Comparison of ENCODE assay signal across 2 cellular contexts in the genomic region with DNA sequence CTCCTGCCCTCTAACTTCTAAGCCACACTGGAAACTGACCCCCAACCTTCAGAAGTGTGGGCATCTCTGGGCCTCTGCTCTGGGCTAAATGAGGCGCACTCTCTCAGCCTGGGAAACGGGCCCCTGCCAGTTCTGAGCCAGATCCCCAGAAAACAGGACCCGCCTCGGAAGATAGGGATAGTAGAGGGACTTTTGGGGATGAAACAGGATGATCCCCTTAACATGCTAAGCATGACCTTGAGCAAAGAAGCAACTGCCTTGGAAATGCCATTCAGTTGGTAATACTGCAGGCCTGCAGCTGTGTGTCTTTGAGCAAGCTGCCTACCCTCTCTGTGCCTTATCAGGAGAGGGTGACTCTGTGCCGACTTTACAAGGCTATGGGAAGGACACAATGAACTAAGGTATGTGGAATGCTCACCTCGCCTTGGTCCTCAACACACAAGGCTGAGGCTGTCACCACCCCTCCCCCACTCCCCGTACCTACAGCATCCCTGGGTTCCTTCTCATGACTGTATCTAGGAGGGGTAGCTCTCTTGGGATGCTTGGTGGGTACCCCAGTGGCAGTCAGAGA.
TF ChIP-seq lines count a peak whose summit lies in the region.

No MANE protein-coding gene starts in this region.

TF ChIP-seq in SK-N-SH, 30 proteins besides CTCF, POLR2A, EP300 and RAD21 (continued from another document):
- TF ChIP-seq, protein P1, sequence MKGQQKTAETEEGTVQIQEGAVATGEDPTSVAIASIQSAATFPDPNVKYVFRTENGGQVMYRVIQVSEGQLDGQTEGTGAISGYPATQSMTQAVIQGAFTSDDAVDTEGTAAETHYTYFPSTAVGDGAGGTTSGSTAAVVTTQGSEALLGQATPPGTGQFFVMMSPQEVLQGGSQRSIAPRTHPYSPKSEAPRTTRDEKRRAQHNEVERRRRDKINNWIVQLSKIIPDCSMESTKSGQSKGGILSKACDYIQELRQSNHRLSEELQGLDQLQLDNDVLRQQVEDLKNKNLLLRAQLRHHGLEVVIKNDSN (IDR thresholded peaks at IDR 0.05; ENCODE audit: borderline replicate concordance, low read depth) = no peak
- TF ChIP-seq, protein P2, sequence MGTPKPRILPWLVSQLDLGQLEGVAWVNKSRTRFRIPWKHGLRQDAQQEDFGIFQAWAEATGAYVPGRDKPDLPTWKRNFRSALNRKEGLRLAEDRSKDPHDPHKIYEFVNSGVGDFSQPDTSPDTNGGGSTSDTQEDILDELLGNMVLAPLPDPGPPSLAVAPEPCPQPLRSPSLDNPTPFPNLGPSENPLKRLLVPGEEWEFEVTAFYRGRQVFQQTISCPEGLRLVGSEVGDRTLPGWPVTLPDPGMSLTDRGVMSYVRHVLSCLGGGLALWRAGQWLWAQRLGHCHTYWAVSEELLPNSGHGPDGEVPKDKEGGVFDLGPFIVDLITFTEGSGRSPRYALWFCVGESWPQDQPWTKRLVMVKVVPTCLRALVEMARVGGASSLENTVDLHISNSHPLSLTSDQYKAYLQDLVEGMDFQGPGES (IDR thresholded peaks at IDR 0.05; ENCODE audit: low read depth, low read length) = no peak
- TF ChIP-seq, protein P3, sequence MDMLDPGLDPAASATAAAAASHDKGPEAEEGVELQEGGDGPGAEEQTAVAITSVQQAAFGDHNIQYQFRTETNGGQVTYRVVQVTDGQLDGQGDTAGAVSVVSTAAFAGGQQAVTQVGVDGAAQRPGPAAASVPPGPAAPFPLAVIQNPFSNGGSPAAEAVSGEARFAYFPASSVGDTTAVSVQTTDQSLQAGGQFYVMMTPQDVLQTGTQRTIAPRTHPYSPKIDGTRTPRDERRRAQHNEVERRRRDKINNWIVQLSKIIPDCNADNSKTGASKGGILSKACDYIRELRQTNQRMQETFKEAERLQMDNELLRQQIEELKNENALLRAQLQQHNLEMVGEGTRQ (IDR thresholded peaks at IDR 0.05; ENCODE audit: borderline replicate concordance, low read depth, low read length) = no peak
- no peak for TF ChIP-seq TAF1 (IDR thresholded peaks at IDR 0.05; ENCODE audit: borderline replicate concordance, low read depth, low read length)
- no peak for TF ChIP-seq NFIC (IDR thresholded peaks at IDR 0.05; ENCODE audit: borderline replicate concordance)
- no peak for TF ChIP-seq YY1 (IDR thresholded peaks at IDR 0.05; ENCODE audit: low read depth)
- no peak for TF ChIP-seq POLR2AphosphoS5 (IDR thresholded peaks at IDR 0.05; ENCODE audit: low read depth, low read length)
- no peak for TF ChIP-seq TCF12 (IDR thresholded peaks at IDR 0.05)
- TF ChIP-seq JUND (IDR thresholded peaks at IDR 0.05) = no peak

TF ChIP-seq in SK-N-SH treated with all-trans-retinoic acid at 6 μM for 48 hours, 23 proteins besides CTCF, POLR2A, EP300 and RAD21 (continued from another document):
- TF ChIP-seq ZNF565 (CRISPR knock-in tag; conservative IDR thresholded peaks at IDR 0.05; ENCODE audit: low read depth) (no peak), ARNTL (CRISPR knock-in tag; IDR thresholded peaks at IDR 0.05; ENCODE audit: borderline replicate concordance, low read depth) (no peak), ZNF70 (CRISPR knock-in tag; IDR thresholded peaks at IDR 0.05) (no peak), OSR1 (CRISPR knock-in tag; IDR thresholded peaks at IDR 0.05) (no peak), BACH2 (CRISPR knock-in tag; IDR thresholded peaks at IDR 0.05; ENCODE audit: borderline replicate concordance) (no peak), ZNF8 (CRISPR knock-in tag; IDR thresholded peaks at IDR 0.05) (no peak)
- TF ChIP-seq, protein P4, sequence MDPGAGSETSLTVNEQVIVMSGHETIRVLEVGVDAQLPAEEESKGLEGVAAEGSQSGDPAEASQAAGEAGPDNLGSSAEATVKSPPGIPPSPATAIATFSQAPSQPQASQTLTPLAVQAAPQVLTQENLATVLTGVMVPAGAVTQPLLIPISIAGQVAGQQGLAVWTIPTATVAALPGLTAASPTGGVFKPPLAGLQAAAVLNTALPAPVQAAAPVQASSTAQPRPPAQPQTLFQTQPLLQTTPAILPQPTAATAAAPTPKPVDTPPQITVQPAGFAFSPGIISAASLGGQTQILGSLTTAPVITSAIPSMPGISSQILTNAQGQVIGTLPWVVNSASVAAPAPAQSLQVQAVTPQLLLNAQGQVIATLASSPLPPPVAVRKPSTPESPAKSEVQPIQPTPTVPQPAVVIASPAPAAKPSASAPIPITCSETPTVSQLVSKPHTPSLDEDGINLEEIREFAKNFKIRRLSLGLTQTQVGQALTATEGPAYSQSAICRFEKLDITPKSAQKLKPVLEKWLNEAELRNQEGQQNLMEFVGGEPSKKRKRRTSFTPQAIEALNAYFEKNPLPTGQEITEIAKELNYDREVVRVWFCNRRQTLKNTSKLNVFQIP (CRISPR knock-in tag; IDR thresholded peaks at IDR 0.05; ENCODE audit: borderline replicate concordance, low read depth) = no peak
